8 cellular contexts compared by ENCODE assay signal in genomic region chr1:151909167-151910149, GRCh38.
DNase-seq lines count a peak whose midpoint lies in the region; ATAC-seq and TF ChIP-seq lines count a peak whose summit lies in the region.

TSS of gene THEM4 (minus strand) at chr1:151909511. CDS start at chr1:151909458, 53 bp downstream.

- DNase-seq in NCI-H1436 treated with DMSO at 0.1 percent for 48 hours (lab: John Stamatoyannopoulos, UW) (peak; percentile 69), T1000 (lab: John Stamatoyannopoulos, UW) (peak; percentile 94), astrocyte of the hippocampus (ENCODE audit: low read depth, low spot score) (peak; percentile 99), hippocampal formation (lab: John Stamatoyannopoulos, UW) (peak; percentile 91 to 94), retinal pigment epithelial cell (ENCODE audit: low read depth) (peak; percentile 87), cortex of kidney (lab: John Stamatoyannopoulos, UW) (no peak)

- peak; percentile 98 for ATAC-seq in HG02610 (IDR thresholded peaks at IDR 0.05; ENCODE audit: unreplicated experiment)

- H3K4me3 ChIP-seq in retinal pigment epithelial cell (ENCODE audit: low read length): peak within 1 kb of the TSS; percentile 83

- TF ChIP-seq CTCF in GM12873 (IDR thresholded peaks at IDR 0.05; ENCODE audit: insufficient read depth, low read depth, low read length, missing control alignments) (peak; percentile 43), retinal pigment epithelial cell (conservative IDR thresholded peaks at IDR 0.05; ENCODE audit: low read depth, low read length) (peak; percentile 0)
